In genomic region chr9:21443849-21444625, GRCh38 we compare ENCODE assay signal across 11 cellular contexts. TPM values are rescaled to one million over a fixed set of nuclear protein-coding genes. Genes with fewer than 3 reads are reported as not detected.
DNase-seq lines count a peak whose midpoint lies in the region; ATAC-seq and TF ChIP-seq lines count a peak whose summit lies in the region.
"Had no signal": no experiment of that assay in that cellular context is flagged by ENCODE, and none has a peak within 500 bp of the region (broad histone marks: within the 10 kb centered on the region; RNA-seq: fewer than 3 reads in every experiment).

No MANE protein-coding gene starts in this region.

- peaks cover 12% of the 10 kb centered on the region for H3K4me1 Mint-ChIP-seq in activated CD4-positive, alpha-beta T cell treated with anti-CD3 and anti-CD28 coated beads for 36 hours
- H3K4me1 Mint-ChIP-seq in natural killer cell = peaks cover 9% of the 10 kb centered on the region in 2 donors

- no peaks in the 10 kb centered on the region for H3K36me3 Mint-ChIP-seq in activated CD4-positive, alpha-beta T cell treated with anti-CD3 and anti-CD28 coated beads for 36 hours (ENCODE audit: low read depth)
- H3K36me3 Mint-ChIP-seq in natural killer cell = no peaks in the 10 kb centered on the region

- TF ChIP-seq CTCF in KMS-11 (conservative IDR thresholded peaks at IDR 0.05; ENCODE audit: low read depth, low read length) (no peak), natural killer cell (IDR thresholded peaks at IDR 0.05) (no peak)

- peaks cover 3% of the 10 kb centered on the region for H3K27me3 Mint-ChIP-seq in activated CD4-positive, alpha-beta T cell treated with anti-CD3 and anti-CD28 coated beads for 36 hours
- H3K27me3 Mint-ChIP-seq in natural killer cell (ENCODE audit: low read depth in 2 of 2) = peaks cover 8 to 20% of the 10 kb centered on the region in 2 donors

- CTCF ChIA-PET in activated CD4-positive, alpha-beta T cell treated with anti-CD3 and anti-CD28 coated beads for 36 hours (lab: Charles Lee) = interaction anchor here (0.7 to 2.0 kb wide), 5 partner anchors 10 to 22 kb away, joined by 3 to 5 read pairs (median 5); no protein-coding TSS in a partner anchor

- H3K27me3 ChIP-seq in KMS-11 (ENCODE audit: insufficient read depth, low read depth) = no peaks in the 10 kb centered on the region
- H3K27me3 ChIP-seq: colonic mucosa had no signal

- H3K27ac Mint-ChIP-seq in activated CD4-positive, alpha-beta T cell treated with anti-CD3 and anti-CD28 coated beads for 36 hours = peak overlapping the region; percentile 1
- no peak overlapping the region for H3K27ac Mint-ChIP-seq in natural killer cell

- peaks cover 17% of the 10 kb centered on the region for H3K4me1 ChIP-seq in KMS-11 (ENCODE audit: low read depth, poor library complexity, severe bottlenecking)
- H3K4me1 ChIP-seq: colonic mucosa had no signal

- no peaks in the 10 kb centered on the region for H4K20me1 ChIP-seq in KMS-11 (ENCODE audit: insufficient read depth)

- H3K4me3 Mint-ChIP-seq in activated CD4-positive, alpha-beta T cell treated with anti-CD3 and anti-CD28 coated beads for 36 hours = peak overlapping the region; percentile 31
- H3K4me3 Mint-ChIP-seq in natural killer cell = no peak overlapping the region

- H3K27ac ChIP-seq in KMS-11 = peak overlapping the region; percentile 29; the same call in 1 of the 2 replicates
- H3K27ac ChIP-seq: colonic mucosa had no signal

- peak overlapping the region; percentile 61 for H3K4me2 ChIP-seq in KMS-11

- no peak overlapping the region for H3K9ac ChIP-seq in KMS-11

- H3K9me3 Mint-ChIP-seq in activated CD4-positive, alpha-beta T cell treated with anti-CD3 and anti-CD28 coated beads for 36 hours (ENCODE audit: low read depth) = no peaks in the 10 kb centered on the region
- H3K9me3 Mint-ChIP-seq in natural killer cell = no peaks in the 10 kb centered on the region

- 0 out of 2 replicates have a peak overlapping the region, but pooled peaks have one; percentile 23 for H2AFZ ChIP-seq in KMS-11 (ENCODE audit: low read depth)

- intact Hi-C loops in activated CD4-positive, alpha-beta T cell treated with anti-CD3 and anti-CD28 coated beads for 36 hours (cut with DNase I, micrococcal nuclease) = no loop called here
- intact Hi-C loops in natural killer cell (cut with micrococcal nuclease) = no loop called here

- POLR2A ChIA-PET in activated CD4-positive, alpha-beta T cell treated with anti-CD3 and anti-CD28 coated beads for 36 hours (lab: Charles Lee) = interaction anchor here (0.6 kb wide), 1 partner anchor 172 kb away, joined by 12 read pairs; no protein-coding TSS in a partner anchor

- no peaks in the 10 kb centered on the region for H3K79me2 ChIP-seq in KMS-11 (ENCODE audit: insufficient read depth, low read depth)

- no peak for DNase-seq in activated CD4-positive, alpha-beta T cell treated with anti-CD3 and anti-CD28 coated beads for 36 hours
- no peak for DNase-seq in activated CD4-positive, alpha-beta T cell treated with anti-CD3 and anti-CD28 coated beads, Interleukin-2, amount 50 U/mL, for 4 hours
- DNase-seq in natural killer cell (no peak), NCI-H2081 treated with DMSO at 0.1 percent for 48 hours (lab: John Stamatoyannopoulos, UW) (no peak), NCI-H1417 treated with DMSO at 0.1 percent for 48 hours (lab: John Stamatoyannopoulos, UW) (no peak), mesenteric fat pad (ENCODE audit: low spot score) (no peak)
- DNase-seq: colonic mucosa, left colon had no signal

- no peaks in the 10 kb centered on the region for H3K36me3 ChIP-seq in KMS-11 (ENCODE audit: insufficient read depth)
- H3K36me3 ChIP-seq: colonic mucosa had no signal

- ATAC-seq in activated CD4-positive, alpha-beta T cell treated with anti-CD3 and anti-CD28 coated beads for 36 hours = peak; percentile 66
- peak; percentile 95 for ATAC-seq in HG02610 (IDR thresholded peaks at IDR 0.05; ENCODE audit: unreplicated experiment)
- peak; percentile 36 to 73 (median 71) for ATAC-seq in natural killer cell
- ATAC-seq: left colon had no signal

- H3K4me3 ChIP-seq in KMS-11 (IDR thresholded peaks at IDR 0.05; ENCODE audit: insufficient read depth, low read depth, low read length) = no peak overlapping the region
- H3K4me3 ChIP-seq: colonic mucosa had no signal

RNA-seq across cellular contexts. Expression of gene IFNA1, which starts 3.8 kb away (rescaled TPM):
- not detected for total RNA-seq in activated CD4-positive, alpha-beta T cell treated with anti-CD3 and anti-CD28 coated beads for 36 hours
- total RNA-seq in natural killer cell (not detected), mesenteric fat pad (not detected)
- total RNA-seq: colonic mucosa; left colon; T-helper 1 cell treated with Interleukin-12 subunit alpha and Interleukin-12 subunit beta and Interleukin-4 antibody, amounts not matched to agents 30 ng/mL and 1 ng/mL, for 36 hours had no signal

RNA-seq across cellular contexts. Expression of gene IFNA8, which starts 35.1 kb away (rescaled TPM):
- not detected for total RNA-seq in activated CD4-positive, alpha-beta T cell treated with anti-CD3 and anti-CD28 coated beads for 36 hours
- total RNA-seq in natural killer cell (not detected), mesenteric fat pad (not detected)
- total RNA-seq: colonic mucosa; left colon; T-helper 1 cell treated with Interleukin-12 subunit alpha and Interleukin-12 subunit beta and Interleukin-4 antibody, amounts not matched to agents 30 ng/mL and 1 ng/mL, for 36 hours had no signal

RNA-seq across cellular contexts. Expression of gene IFNE, which starts 38.1 kb away (rescaled TPM):
- not detected for total RNA-seq in activated CD4-positive, alpha-beta T cell treated with anti-CD3 and anti-CD28 coated beads for 36 hours
- total RNA-seq in natural killer cell (not detected), mesenteric fat pad (not detected)
- total RNA-seq: colonic mucosa; left colon; T-helper 1 cell treated with Interleukin-12 subunit alpha and Interleukin-12 subunit beta and Interleukin-4 antibody, amounts not matched to agents 30 ng/mL and 1 ng/mL, for 36 hours had no signal

RNA-seq across cellular contexts. Expression of gene IFNA2, which starts 58.8 kb away (rescaled TPM):
- not detected for total RNA-seq in activated CD4-positive, alpha-beta T cell treated with anti-CD3 and anti-CD28 coated beads for 36 hours
- total RNA-seq in natural killer cell (not detected), mesenteric fat pad (not detected)
- total RNA-seq: colonic mucosa; left colon; T-helper 1 cell treated with Interleukin-12 subunit alpha and Interleukin-12 subunit beta and Interleukin-4 antibody, amounts not matched to agents 30 ng/mL and 1 ng/mL, for 36 hours had no signal
